2 cellular contexts compared by ENCODE assay signal in genomic region chr18:33951031-33951430, GRCh38.
TF ChIP-seq lines count a peak whose summit lies in the region.

No MANE protein-coding gene starts in this region.

TF ChIP-seq in IMR-90, 13 proteins besides CTCF, POLR2A, EP300 and RAD21 (continued from another document):
- TF ChIP-seq USF2 (IDR thresholded peaks at IDR 0.05; ENCODE audit: low read depth, low read length) (no peak), BHLHE40 (IDR thresholded peaks at IDR 0.05; ENCODE audit: low read depth, low read length) (no peak), MAFK (IDR thresholded peaks at IDR 0.05; ENCODE audit: low read depth, low read length) (no peak), FOS (IDR thresholded peaks at IDR 0.05; ENCODE audit: low read depth, low read length) (no peak), CEBPB (IDR thresholded peaks at IDR 0.05; ENCODE audit: low read depth, low read length) (no peak), RCOR1 (IDR thresholded peaks at IDR 0.05; ENCODE audit: insufficient replicate concordance, low read length) (no peak), CHD1 (IDR thresholded peaks at IDR 0.05; ENCODE audit: low read depth, low read length) (no peak), MXI1 (IDR thresholded peaks at IDR 0.05; ENCODE audit: borderline replicate concordance, low read depth, low read length) (no peak), MAZ (IDR thresholded peaks at IDR 0.05; ENCODE audit: borderline replicate concordance, low read depth, low read length) (no peak), ELK1 (IDR thresholded peaks at IDR 0.05; ENCODE audit: borderline replicate concordance, low read depth, low read length) (no peak)
TF ChIP-seq in IMR-90: peak in this region for 0.

TF ChIP-seq in GM12878, 131 proteins besides CTCF, POLR2A, EP300 and RAD21 (continued from another document):
- TF ChIP-seq PRDM15 (CRISPR knock-in tag; IDR thresholded peaks at IDR 0.05) (no peak), ATF2 (IDR thresholded peaks at IDR 0.05; ENCODE audit: low read length) (no peak), ZSCAN29 (IDR thresholded peaks at IDR 0.05) (no peak), PAX5 (IDR thresholded peaks at IDR 0.05; ENCODE audit: borderline replicate concordance, low read depth, low read length) (no peak), HDAC2 (IDR thresholded peaks at IDR 0.05) (no peak), ZBTB4 (CRISPR knock-in tag; IDR thresholded peaks at IDR 0.05) (no peak), NFXL1 (IDR thresholded peaks at IDR 0.05; ENCODE audit: borderline replicate concordance) (no peak), FOS (IDR thresholded peaks at IDR 0.05; ENCODE audit: borderline replicate concordance, extremely low read depth, insufficient read length) (no peak), NBN (IDR thresholded peaks at IDR 0.05) (no peak), MTA2 (IDR thresholded peaks at IDR 0.05; ENCODE audit: low read depth) (no peak), JUND (IDR thresholded peaks at IDR 0.05; ENCODE audit: low read depth, low read length) (no peak), TARDBP (IDR thresholded peaks at IDR 0.05; ENCODE audit: borderline replicate concordance) (no peak), WRNIP1 (IDR thresholded peaks at IDR 0.05; ENCODE audit: borderline replicate concordance, low read depth, low read length) (no peak), HDAC6 (IDR thresholded peaks at IDR 0.05; ENCODE audit: unreplicated experiment) (no peak), PKNOX1 (IDR thresholded peaks at IDR 0.05) (no peak)
